Comparison of ENCODE assay signal across 8 cellular contexts in the genomic region with DNA sequence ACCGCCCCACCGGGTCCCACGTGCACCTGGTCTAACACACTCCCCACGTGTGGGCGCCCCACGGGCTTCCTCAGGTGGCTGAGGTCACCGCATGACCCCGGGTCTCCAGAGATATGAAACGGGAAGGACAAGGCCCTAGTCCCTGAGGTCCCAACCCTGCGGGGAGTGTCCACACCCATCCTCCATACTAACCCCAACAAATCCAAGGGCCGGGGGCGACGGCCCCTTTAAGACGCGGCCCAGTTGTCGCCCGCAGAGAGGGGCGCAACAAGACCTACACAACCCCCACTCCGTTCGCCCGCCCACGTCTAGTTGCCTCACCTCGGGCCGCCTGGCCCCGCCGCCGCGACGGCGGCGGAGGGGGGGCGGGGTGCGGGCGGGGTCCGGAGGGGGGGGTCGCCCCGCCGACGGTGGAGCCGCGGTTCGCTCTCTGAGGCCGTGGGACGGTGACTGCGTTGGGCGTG. TPM values are rescaled to one million over a fixed set of nuclear protein-coding genes. Genes with fewer than 3 reads are reported as not detected.
DNase-seq lines count a peak whose midpoint lies in the region; ATAC-seq and TF ChIP-seq lines count a peak whose summit lies in the region.

No MANE protein-coding gene starts in this region.

- peaks cover 30% of the 10 kb centered on the region for H3K4me1 Mint-ChIP-seq in activated naive CD4-positive, alpha-beta T cell treated with anti-CD3 and anti-CD28 coated beads, Interleukin-2, amount 10 ng/mL, durations not matched to agents 7 days and 5 days

- no peaks in the 10 kb centered on the region for H3K9me3 Mint-ChIP-seq in activated naive CD4-positive, alpha-beta T cell treated with anti-CD3 and anti-CD28 coated beads, Interleukin-2, amount 10 ng/mL, durations not matched to agents 7 days and 5 days

- H3K36me3 Mint-ChIP-seq in activated naive CD4-positive, alpha-beta T cell treated with anti-CD3 and anti-CD28 coated beads, Interleukin-2, amount 10 ng/mL, durations not matched to agents 7 days and 5 days, result peaks cover 9% of the 10 kb centered on the region

- DNase-seq in BE2C (no peak), GM19238 (ENCODE audit: insufficient read length, low spot score) (peak; percentile 68), SJSA1 (ENCODE audit: low read depth in 1 of 2, low spot score in 2 of 2) (peak in 1 of 2 experiments; percentile 47), Right ventricle myocardium superior (peak; percentile 71), pons (ENCODE audit: low spot score) (peak; percentile 55), upper lobe of right lung (peak; percentile 90)
- peak; percentile 85 for DNase-seq in activated naive CD4-positive, alpha-beta T cell treated with anti-CD3 and anti-CD28 coated beads, Interleukin-2, amount 10 ng/mL, durations not matched to agents 7 days and 5 days

- ATAC-seq in HG03432 (IDR thresholded peaks at IDR 0.05; ENCODE audit: unreplicated experiment) (peak; percentile 52), Right ventricle myocardium superior (ENCODE audit: poor library complexity) (peak; percentile 75), upper lobe of right lung (peak; percentile 78)

- peak overlapping the region; percentile 98 for H3K27ac Mint-ChIP-seq in activated naive CD4-positive, alpha-beta T cell treated with anti-CD3 and anti-CD28 coated beads, Interleukin-2, amount 10 ng/mL, durations not matched to agents 7 days and 5 days

- H3K27me3 Mint-ChIP-seq in activated naive CD4-positive, alpha-beta T cell treated with anti-CD3 and anti-CD28 coated beads, Interleukin-2, amount 10 ng/mL, durations not matched to agents 7 days and 5 days, result no peaks in the 10 kb centered on the region

- H3K27ac ChIP-seq in SJSA1 (peak overlapping the region; percentile 99), upper lobe of right lung (peak overlapping the region; percentile 99)

- H3K36me3 ChIP-seq in BE2C, result peaks cover 13% of the 10 kb centered on the region
- peaks cover 25% of the 10 kb centered on the region for H3K36me3 ChIP-seq in SJSA1
- no peaks in the 10 kb centered on the region for H3K36me3 ChIP-seq in upper lobe of right lung

- H3K4me3 ChIP-seq in BE2C (ENCODE audit: low read depth, low read length) (peak overlapping the region; percentile 98), SJSA1 (peak overlapping the region; percentile 94), upper lobe of right lung (peak overlapping the region; percentile 93)

- TF ChIP-seq CTCF in BE2C (IDR thresholded peaks at IDR 0.05; ENCODE audit: low read depth, low read length) (no peak), upper lobe of right lung (IDR thresholded peaks at IDR 0.05) (no peak)

- intact Hi-C loops in Right ventricle myocardium superior (cut with DNase I), result loop anchor here (10.0 kb wide), 2 partner anchors 219 to 221 kb away; a partner anchor contains a TSS
- intact Hi-C loops in upper lobe of right lung (cut with DNase I), result no loop called here

- no peaks in the 10 kb centered on the region for H3K4me1 ChIP-seq in BE2C
- peaks cover 8% of the 10 kb centered on the region for H3K4me1 ChIP-seq in SJSA1 (replicated peaks)
- H3K4me1 ChIP-seq in upper lobe of right lung, result peaks cover 14% of the 10 kb centered on the region

- H3K27me3 ChIP-seq in BE2C (no peaks in the 10 kb centered on the region), SJSA1 (replicated peaks) (no peaks in the 10 kb centered on the region), upper lobe of right lung (no peaks in the 10 kb centered on the region)

- H3K4me3 Mint-ChIP-seq in activated naive CD4-positive, alpha-beta T cell treated with anti-CD3 and anti-CD28 coated beads, Interleukin-2, amount 10 ng/mL, durations not matched to agents 7 days and 5 days, result peak overlapping the region; percentile 88

- CTCF ChIA-PET in activated naive CD4-positive, alpha-beta T cell treated with anti-CD3 and anti-CD28 coated beads, Interleukin-2, amount 10 ng/mL, durations not matched to agents 7 days and 5 days (lab: Charles Lee), result interaction anchor here (1.2 kb wide), 1 partner anchor 70 kb away, joined by 3 read pairs; no protein-coding TSS in a partner anchor

- H3K9me3 ChIP-seq in BE2C (no peaks in the 10 kb centered on the region), SJSA1 (replicated peaks) (no peaks in the 10 kb centered on the region), upper lobe of right lung (no peaks in the 10 kb centered on the region)

RNA-seq across cellular contexts. Expression of a gene that starts 0.4 kb away (rescaled TPM):
- polyA plus RNA-seq in BE2C (2012; ENCODE audit: insufficient read depth, insufficient read length, low read depth), result 30.4 TPM
- 25.5 and 35.0 TPM in 2 replicates for total RNA-seq in SJSA1 (2014; rRNA removed; shearing (Covaris generic))
- total RNA-seq in Right ventricle myocardium superior, result 9.4 TPM
- 35.6 TPM for total RNA-seq in upper lobe of right lung
